8 cellular contexts compared by ENCODE assay signal in genomic region chr14:32576088-32576795, GRCh38.
DNase-seq lines count a peak whose midpoint lies in the region; ATAC-seq, FAIRE-seq and TF ChIP-seq lines count a peak whose summit lies in the region.

No MANE protein-coding gene starts in this region.

- peak; percentile 93 for TF ChIP-seq CTCF in activated CD8-positive, alpha-beta T cell treated with anti-CD3 and anti-CD28 coated beads for 36 hours (IDR thresholded peaks at IDR 0.05)
- peak; percentile 100 for TF ChIP-seq CTCF in type B pancreatic cell (conservative IDR thresholded peaks at IDR 0.05)

- no peaks in the 10 kb centered on the region for H3K4me1 Mint-ChIP-seq in activated CD8-positive, alpha-beta T cell treated with anti-CD3 and anti-CD28 coated beads for 36 hours (ENCODE audit: low read depth)
- no peaks in the 10 kb centered on the region for H3K4me1 Mint-ChIP-seq in naive thymus-derived CD8-positive, alpha-beta T cell
- peaks cover 3% of the 10 kb centered on the region for H3K4me1 Mint-ChIP-seq in type B pancreatic cell (ENCODE audit: unreplicated experiment)

- POLR2A ChIA-PET in activated CD8-positive, alpha-beta T cell treated with anti-CD3 and anti-CD28 coated beads for 36 hours (lab: Charles Lee) = no interaction called here
- POLR2A ChIA-PET in naive thymus-derived CD8-positive, alpha-beta T cell (lab: Charles Lee) = no interaction called here

- peak; percentile 80 for FAIRE-seq in GM18507 (lab: Jason Lieb, UNC)

- CTCF ChIA-PET in activated CD8-positive, alpha-beta T cell treated with anti-CD3 and anti-CD28 coated beads for 36 hours (lab: Charles Lee) = interaction anchor here (0.6 to 4.8 kb wide), 13 partner anchors 9 to 1219 kb away, joined by 3 to 22 read pairs (median 4); no protein-coding TSS in a partner anchor

- peak; percentile 40 for ATAC-seq in HG03139 (IDR thresholded peaks at IDR 0.05; ENCODE audit: unreplicated experiment)
- ATAC-seq in activated CD8-positive, alpha-beta T cell treated with anti-CD3 and anti-CD28 coated beads for 36 hours = peak; percentile 64
- ATAC-seq in naive thymus-derived CD8-positive, alpha-beta T cell = peak in 1 of 2 donors; percentile 59

- H3K27me3 Mint-ChIP-seq in activated CD8-positive, alpha-beta T cell treated with anti-CD3 and anti-CD28 coated beads for 36 hours = peaks cover 2% of the 10 kb centered on the region
- peaks cover 0 to 9% (median 2%) of the 10 kb centered on the region in 5 donors for H3K27me3 Mint-ChIP-seq in naive thymus-derived CD8-positive, alpha-beta T cell
- H3K27me3 Mint-ChIP-seq in type B pancreatic cell = peaks cover 21% of the 10 kb centered on the region

- no peak overlapping the region for H3K4me3 Mint-ChIP-seq in activated CD8-positive, alpha-beta T cell treated with anti-CD3 and anti-CD28 coated beads for 36 hours
- no peak overlapping the region for H3K4me3 Mint-ChIP-seq in naive thymus-derived CD8-positive, alpha-beta T cell
- H3K4me3 Mint-ChIP-seq in type B pancreatic cell = no peak overlapping the region

- DNase-seq in AG08396 (ENCODE audit: low spot score) = peak; percentile 53
- no peak for DNase-seq in GM18507 (ENCODE audit: extremely low spot score, insufficient read length, low read depth)
- DNase-seq in NCI-H345 (lab: John Stamatoyannopoulos, UW) = peak; percentile 57
- peak; percentile 45 for DNase-seq in activated CD8-positive, alpha-beta T cell treated with anti-CD3 and anti-CD28 coated beads for 36 hours
- DNase-seq in fibroblast of gingiva (ENCODE audit: low read depth) = peak; percentile 51
- peak in 9 of 10 donors; percentile 1 to 43 (median 19) for DNase-seq in naive thymus-derived CD8-positive, alpha-beta T cell
- DNase-seq in type B pancreatic cell (ENCODE audit: extremely low spot score, unreplicated experiment) = no peak

- no peaks in the 10 kb centered on the region for H3K9me3 Mint-ChIP-seq in activated CD8-positive, alpha-beta T cell treated with anti-CD3 and anti-CD28 coated beads for 36 hours
- H3K9me3 Mint-ChIP-seq in naive thymus-derived CD8-positive, alpha-beta T cell = peaks cover 0 to 3% (median 0%) of the 10 kb centered on the region in 9 donors
- no peaks in the 10 kb centered on the region for H3K9me3 Mint-ChIP-seq in type B pancreatic cell

- no peak overlapping the region for H3K27ac Mint-ChIP-seq in activated CD8-positive, alpha-beta T cell treated with anti-CD3 and anti-CD28 coated beads for 36 hours
- H3K27ac Mint-ChIP-seq in naive thymus-derived CD8-positive, alpha-beta T cell = no peak overlapping the region
- H3K27ac Mint-ChIP-seq in type B pancreatic cell = no peak overlapping the region

- no peaks in the 10 kb centered on the region for H3K36me3 Mint-ChIP-seq in activated CD8-positive, alpha-beta T cell treated with anti-CD3 and anti-CD28 coated beads for 36 hours (ENCODE audit: low read depth)
- H3K36me3 Mint-ChIP-seq in naive thymus-derived CD8-positive, alpha-beta T cell = no peaks in the 10 kb centered on the region
- H3K36me3 Mint-ChIP-seq in type B pancreatic cell = no peaks in the 10 kb centered on the region

- intact Hi-C loops in activated CD8-positive, alpha-beta T cell treated with anti-CD3 and anti-CD28 coated beads for 36 hours (cut with micrococcal nuclease) = loop anchor here (5.0 to 10.0 kb wide), 2 partner anchors 1216 to 1749 kb away; no protein-coding TSS in a partner anchor

Comparison
In these comparisons a context has a peak if more than half of its experiments do, and no peak if none do; other contexts are left out.
1. DNase-seq: peak in AG08396 (single experiment), NCI-H345 (single experiment), activated CD8-positive, alpha-beta T cell treated with anti-CD3 and anti-CD28 coated beads for 36 hours (single experiment), fibroblast of gingiva (single experiment) and naive thymus-derived CD8-positive, alpha-beta T cell (9 of 10); none in GM18507 (single experiment) and type B pancreatic cell (single experiment).